36 cellular contexts compared by ENCODE assay signal in the genomic region with DNA sequence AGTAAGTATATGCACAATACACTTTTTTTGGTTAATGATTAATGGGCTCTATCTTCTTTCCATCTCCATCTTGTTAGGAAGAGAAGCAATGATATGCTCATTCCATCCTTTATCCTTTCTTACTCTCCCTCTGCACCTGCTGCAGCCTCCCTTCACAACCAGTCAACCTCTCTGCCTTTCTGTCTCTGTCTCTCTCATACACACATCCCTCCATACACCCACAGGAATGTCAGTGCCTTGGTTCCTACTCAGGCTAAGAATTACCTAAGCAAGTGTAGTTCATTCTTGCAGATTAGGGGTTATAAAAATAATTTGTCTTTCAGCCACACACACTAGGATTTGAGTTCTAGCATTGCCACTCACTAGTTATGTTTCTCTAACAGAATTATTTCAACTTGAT. TPM values are rescaled to one million over a fixed set of nuclear protein-coding genes. Genes with fewer than 3 reads are reported as not detected.
"Had no signal": no experiment of that assay in that cellular context is flagged by ENCODE, and none has a peak within 500 bp of the region (broad histone marks: within the 10 kb centered on the region; RNA-seq: fewer than 3 reads in every experiment).

No MANE protein-coding gene starts in this region.

- H3K27me3 Mint-ChIP-seq: activated B cell treated with CpG ODN at 0.5 μM for 24 hours; activated CD4-positive, alpha-beta memory T cell treated with anti-CD3 and anti-CD28 coated beads for 36 hours; activated CD4-positive, alpha-beta T cell treated with anti-CD3 and anti-CD28 coated beads, Interleukin-2, amount 10 ng/mL, durations not matched to agents 24 days and 14 days; activated CD8-positive, alpha-beta T cell treated with anti-CD3 and anti-CD28 coated beads for 36 hours; activated naive CD4-positive, alpha-beta T cell treated with anti-CD3 and anti-CD28 coated beads, Interleukin-2, amount 10 ng/mL, durations not matched to agents 7 days and 5 days; activated naive CD4-positive, alpha-beta T cell treated with anti-CD3 and anti-CD28 coated beads, Interleukin-2, amount 50 U/mL, for 24 hours; activated naive CD8-positive, alpha-beta T cell; activated naive CD8-positive, alpha-beta T cell treated with anti-CD3 and anti-CD28 coated beads, Interleukin-2, amount 10 ng/mL, durations not matched to agents 7 days and 5 days; activated T-helper 17 cell treated with anti-CD3 and anti-CD28 coated beads, Interleukin-2, amount 50 U/mL, for 72 hours; brain; central memory CD8-positive, alpha-beta T cell had no signal

- H3K36me3 ChIP-seq: ascending aorta, cardiac muscle cell had no signal

- H3K27ac Mint-ChIP-seq: activated B cell treated with CpG ODN at 0.5 μM for 24 hours; activated CD4-positive, alpha-beta memory T cell treated with anti-CD3 and anti-CD28 coated beads for 36 hours; activated CD4-positive, alpha-beta T cell treated with anti-CD3 and anti-CD28 coated beads, Interleukin-2, amount 10 ng/mL, durations not matched to agents 24 days and 14 days; activated CD8-positive, alpha-beta T cell treated with anti-CD3 and anti-CD28 coated beads for 36 hours; activated naive CD4-positive, alpha-beta T cell treated with anti-CD3 and anti-CD28 coated beads, Interleukin-2, amount 10 ng/mL, durations not matched to agents 7 days and 5 days; activated naive CD4-positive, alpha-beta T cell treated with anti-CD3 and anti-CD28 coated beads, Interleukin-2, amount 50 U/mL, for 24 hours; activated naive CD8-positive, alpha-beta T cell; activated naive CD8-positive, alpha-beta T cell treated with anti-CD3 and anti-CD28 coated beads, Interleukin-2, amount 10 ng/mL, durations not matched to agents 7 days and 5 days; activated naive CD8-positive, alpha-beta T cell treated with anti-CD3 and anti-CD28 coated beads, Interleukin-2, amount 50 U/mL, for 24 hours; activated T-cell treated with anti-CD3 and anti-CD28 coated beads, Interleukin-2, amount 50 U/mL, for 72 hours; activated T-helper 1 cell treated with anti-CD3 and anti-CD28 coated beads, Interleukin-12 subunit alpha, Interleukin-12 subunit beta, Interleukin-2, Interleukin-4 antibody, amounts not matched to agents 30 ng/mL and 10 ng/mL and 1 ng/mL, durations not matched to agents 14 hours and 24 hours and 36 hours; activated T-helper 17 cell treated with anti-CD3 and anti-CD28 coated beads, Interleukin-2, amount 50 U/mL, for 72 hours; T-helper 1 cell treated with Interleukin-12 subunit alpha and Interleukin-12 subunit beta and Interleukin-4 antibody, amounts not matched to agents 30 μg/mL and 1 μg/mL, for 36 hours; T-helper 2 cell treated with Interferon-gamma antibody and Interleukin-4, amounts not matched to agents 5 μg/mL and 100 μg/mL, for 36 hours had no signal

- H3K4me3 ChIP-seq: ascending aorta, cardiac muscle cell had no signal

- ATAC-seq: activated CD8-positive, alpha-beta T cell treated with anti-CD3 and anti-CD28 coated beads for 36 hours; activated naive CD8-positive, alpha-beta T cell treated with anti-CD3 and anti-CD28 coated beads, Interleukin-2, amount 50 U/mL, for 24 hours; activated T-cell treated with anti-CD3 and anti-CD28 coated beads, Interleukin-2, amount 50 U/mL, for 4 hours; activated T-cell treated with anti-CD3 and anti-CD28 coated beads, Interleukin-2, amount 50 U/mL, for 72 hours; activated T-helper 17 cell treated with anti-CD3 and anti-CD28 coated beads, Interleukin-2, amount 50 U/mL, for 72 hours had no signal

- H3K9me3 ChIP-seq: ascending aorta had no signal

- H3K27ac ChIP-seq: ascending aorta, cardiac muscle cell, VCaP had no signal

- H3K27me3 ChIP-seq: ascending aorta had no signal

- H3K36me3 Mint-ChIP-seq: activated CD4-positive, alpha-beta memory T cell treated with anti-CD3 and anti-CD28 coated beads for 36 hours; activated naive CD4-positive, alpha-beta T cell treated with anti-CD3 and anti-CD28 coated beads, Interleukin-2, amount 10 ng/mL, durations not matched to agents 7 days and 5 days; activated naive CD4-positive, alpha-beta T cell treated with anti-CD3 and anti-CD28 coated beads, Interleukin-2, amount 50 U/mL, for 24 hours; activated naive CD8-positive, alpha-beta T cell; activated naive CD8-positive, alpha-beta T cell treated with anti-CD3 and anti-CD28 coated beads, Interleukin-2, amount 10 ng/mL, durations not matched to agents 7 days and 5 days had no signal

- H3K9me3 Mint-ChIP-seq: activated B cell treated with CpG ODN at 0.5 μM for 24 hours; activated CD4-positive, alpha-beta memory T cell treated with anti-CD3 and anti-CD28 coated beads for 36 hours; activated CD4-positive, alpha-beta T cell treated with anti-CD3 and anti-CD28 coated beads, Interleukin-2, amount 10 ng/mL, durations not matched to agents 24 days and 14 days; activated CD8-positive, alpha-beta T cell treated with anti-CD3 and anti-CD28 coated beads for 36 hours; activated naive CD4-positive, alpha-beta T cell treated with anti-CD3 and anti-CD28 coated beads, Interleukin-2, amount 10 ng/mL, durations not matched to agents 7 days and 5 days; activated naive CD4-positive, alpha-beta T cell treated with anti-CD3 and anti-CD28 coated beads, Interleukin-2, amount 50 U/mL, for 24 hours; activated naive CD8-positive, alpha-beta T cell treated with anti-CD3 and anti-CD28 coated beads, Interleukin-2, amount 10 ng/mL, durations not matched to agents 7 days and 5 days; activated naive CD8-positive, alpha-beta T cell treated with anti-CD3 and anti-CD28 coated beads, Interleukin-2, amount 50 U/mL, for 24 hours; activated T-cell treated with anti-CD3 and anti-CD28 coated beads, Interleukin-2, amount 50 U/mL, for 4 hours; activated T-helper 1 cell treated with anti-CD3 and anti-CD28 coated beads, Interleukin-12 subunit alpha, Interleukin-12 subunit beta, Interleukin-2, Interleukin-4 antibody, amounts not matched to agents 30 ng/mL and 10 ng/mL and 1 ng/mL, durations not matched to agents 14 hours and 24 hours and 36 hours; T-helper 1 cell treated with Interleukin-12 subunit alpha and Interleukin-12 subunit beta and Interleukin-4 antibody, amounts not matched to agents 30 μg/mL and 1 μg/mL, for 36 hours; T-helper 2 cell treated with Interferon-gamma antibody and Interleukin-4, amounts not matched to agents 5 μg/mL and 100 μg/mL, for 36 hours had no signal

- DNase-seq: activated B cell treated with CpG ODN at 0.5 μM for 24 hours; activated CD4-positive, alpha-beta memory T cell treated with anti-CD3 and anti-CD28 coated beads for 36 hours; activated CD4-positive, alpha-beta T cell treated with anti-CD3 and anti-CD28 coated beads for 4 hours; activated CD4-positive, alpha-beta T cell treated with anti-CD3 and anti-CD28 coated beads, Interleukin-2, amount 10 ng/mL, durations not matched to agents 24 days and 14 days; activated CD4-positive, alpha-beta T cell treated with anti-CD3 and anti-CD28 coated beads, Interleukin-2, amount 50 U/mL, for 1 hour; activated CD4-positive, alpha-beta T cell treated with anti-CD3 and anti-CD28 coated beads, Interleukin-2, amount 50 U/mL, for 4 hours; activated CD4-positive, CD25-positive, alpha-beta regulatory T cell treated with anti-CD3 and anti-CD28 coated beads, Interleukin-2, amount 50 U/mL, for 72 hours; activated CD8-positive, alpha-beta memory T cell treated with anti-CD3 and anti-CD28 coated beads, Interleukin-2, amount 50 U/mL, for 4 hours; activated CD8-positive, alpha-beta T cell treated with anti-CD3 and anti-CD28 coated beads for 36 hours; activated effector memory CD4-positive, alpha-beta T cell treated with anti-CD3 and anti-CD28 coated beads, Interleukin-2, amount 50 U/mL, for 16 hours; activated naive CD4-positive, alpha-beta T cell treated with anti-CD3 and anti-CD28 coated beads, Interleukin-2, amount 10 ng/mL, durations not matched to agents 7 days and 5 days; activated naive CD4-positive, alpha-beta T cell treated with Interleukin-2 at 50 U/mL for 16 hours; activated naive CD8-positive, alpha-beta T cell treated with anti-CD3 and anti-CD28 coated beads, Interleukin-2, amount 10 ng/mL, durations not matched to agents 7 days and 5 days; activated naive CD8-positive, alpha-beta T cell treated with anti-CD3 and anti-CD28 coated beads, Interleukin-2, amount 50 U/mL, for 24 hours; activated T-cell treated with anti-CD3 and anti-CD28 coated beads for 4 hours; activated T-cell treated with anti-CD3 and anti-CD28 coated beads, Interleukin-2, amount 50 U/mL, for 1 hour; activated T-cell treated with anti-CD3 and anti-CD28 coated beads, Interleukin-2, amount 50 U/mL, for 4 hours; activated T-cell treated with anti-CD3 and anti-CD28 coated beads, Interleukin-2, amount 50 U/mL, for 72 hours; amygdala; anterior cingulate cortex; cerebellar nuclear complex; T-helper 1 cell; T-helper 2 cell; T-helper 9 cell had no signal

- H3K4me3 Mint-ChIP-seq: activated B cell treated with CpG ODN at 0.5 μM for 24 hours; activated CD4-positive, alpha-beta memory T cell treated with anti-CD3 and anti-CD28 coated beads for 36 hours; activated CD4-positive, alpha-beta T cell treated with anti-CD3 and anti-CD28 coated beads, Interleukin-2, amount 10 ng/mL, durations not matched to agents 24 days and 14 days; activated CD8-positive, alpha-beta T cell treated with anti-CD3 and anti-CD28 coated beads for 36 hours; activated naive CD4-positive, alpha-beta T cell treated with anti-CD3 and anti-CD28 coated beads, Interleukin-2, amount 10 ng/mL, durations not matched to agents 7 days and 5 days; activated naive CD4-positive, alpha-beta T cell treated with anti-CD3 and anti-CD28 coated beads, Interleukin-2, amount 50 U/mL, for 24 hours; activated naive CD8-positive, alpha-beta T cell; activated naive CD8-positive, alpha-beta T cell treated with anti-CD3 and anti-CD28 coated beads, Interleukin-2, amount 10 ng/mL, durations not matched to agents 7 days and 5 days; activated naive CD8-positive, alpha-beta T cell treated with anti-CD3 and anti-CD28 coated beads, Interleukin-2, amount 50 U/mL, for 24 hours; activated T-cell treated with anti-CD3 and anti-CD28 coated beads, Interleukin-2, amount 50 U/mL, for 4 hours; activated T-cell treated with anti-CD3 and anti-CD28 coated beads, Interleukin-2, amount 50 U/mL, for 72 hours; activated T-helper 1 cell treated with anti-CD3 and anti-CD28 coated beads, Interleukin-12 subunit alpha, Interleukin-12 subunit beta, Interleukin-2, Interleukin-4 antibody, amounts not matched to agents 30 ng/mL and 10 ng/mL and 1 ng/mL, durations not matched to agents 14 hours and 24 hours and 36 hours; activated T-helper 17 cell treated with anti-CD3 and anti-CD28 coated beads, Interleukin-2, amount 50 U/mL, for 72 hours; brain; central memory CD8-positive, alpha-beta T cell; T-helper 1 cell treated with Interleukin-12 subunit alpha and Interleukin-12 subunit beta and Interleukin-4 antibody, amounts not matched to agents 30 μg/mL and 1 μg/mL, for 36 hours; T-helper 2 cell treated with Interferon-gamma antibody and Interleukin-4, amounts not matched to agents 5 μg/mL and 100 μg/mL, for 36 hours had no signal

- H3K4me1 Mint-ChIP-seq: activated B cell treated with CpG ODN at 0.5 μM for 24 hours; activated CD4-positive, alpha-beta T cell treated with anti-CD3 and anti-CD28 coated beads, Interleukin-2, amount 10 ng/mL, durations not matched to agents 24 days and 14 days; activated naive CD4-positive, alpha-beta T cell treated with anti-CD3 and anti-CD28 coated beads, Interleukin-2, amount 10 ng/mL, durations not matched to agents 7 days and 5 days; activated naive CD4-positive, alpha-beta T cell treated with anti-CD3 and anti-CD28 coated beads, Interleukin-2, amount 50 U/mL, for 24 hours; activated naive CD8-positive, alpha-beta T cell treated with anti-CD3 and anti-CD28 coated beads, Interleukin-2, amount 10 ng/mL, durations not matched to agents 7 days and 5 days; activated naive CD8-positive, alpha-beta T cell treated with anti-CD3 and anti-CD28 coated beads, Interleukin-2, amount 50 U/mL, for 24 hours; activated T-helper 17 cell treated with anti-CD3 and anti-CD28 coated beads, Interleukin-2, amount 50 U/mL, for 72 hours; central memory CD8-positive, alpha-beta T cell had no signal

RNA-seq across cellular contexts. Expression of a gene that starts 45.6 kb away (rescaled TPM):
- total RNA-seq: activated CD4-positive, alpha-beta T cell treated with anti-CD3 and anti-CD28 coated beads, Interleukin-2, amount 10 ng/mL, durations not matched to agents 24 days and 14 days; activated CD8-positive, alpha-beta memory T cell treated with anti-CD3 and anti-CD28 coated beads for 36 hours; activated CD8-positive, alpha-beta T cell treated with anti-CD3 and anti-CD28 coated beads for 36 hours; activated naive CD8-positive, alpha-beta T cell treated with anti-CD3 and anti-CD28 coated beads, Interleukin-2, amount 10 ng/mL, durations not matched to agents 7 days and 5 days; activated T-helper 1 cell treated with anti-CD3 and anti-CD28 coated beads, Interleukin-12 subunit alpha, Interleukin-12 subunit beta, Interleukin-2, Interleukin-4 antibody, amounts not matched to agents 30 ng/mL and 10 ng/mL and 1 ng/mL, durations not matched to agents 14 hours and 24 hours and 36 hours had no signal
